Comparison of ENCODE assay signal across 5 cellular contexts in genomic region chr1:40221471-40221905, GRCh38. TPM values are rescaled to one million over a fixed set of nuclear protein-coding genes. Genes with fewer than 3 reads are reported as not detected.
"Had no signal": no experiment of that assay in that cellular context is flagged by ENCODE, and none has a peak within 500 bp of the region (broad histone marks: within the 10 kb centered on the region; RNA-seq: fewer than 3 reads in every experiment).

No MANE protein-coding gene starts in this region.

RNA-seq across cellular contexts. Expression of gene TMCO2, which starts 26.2 kb away (rescaled TPM):
- total RNA-seq: HepG2, HT-29, HT1080, IMR-90 had no signal
- polyA plus RNA-seq: HepG2, IgD-negative memory B cell, IMR-90 had no signal
